Comparison of ENCODE assay signal across 8 cellular contexts in the genomic region with DNA sequence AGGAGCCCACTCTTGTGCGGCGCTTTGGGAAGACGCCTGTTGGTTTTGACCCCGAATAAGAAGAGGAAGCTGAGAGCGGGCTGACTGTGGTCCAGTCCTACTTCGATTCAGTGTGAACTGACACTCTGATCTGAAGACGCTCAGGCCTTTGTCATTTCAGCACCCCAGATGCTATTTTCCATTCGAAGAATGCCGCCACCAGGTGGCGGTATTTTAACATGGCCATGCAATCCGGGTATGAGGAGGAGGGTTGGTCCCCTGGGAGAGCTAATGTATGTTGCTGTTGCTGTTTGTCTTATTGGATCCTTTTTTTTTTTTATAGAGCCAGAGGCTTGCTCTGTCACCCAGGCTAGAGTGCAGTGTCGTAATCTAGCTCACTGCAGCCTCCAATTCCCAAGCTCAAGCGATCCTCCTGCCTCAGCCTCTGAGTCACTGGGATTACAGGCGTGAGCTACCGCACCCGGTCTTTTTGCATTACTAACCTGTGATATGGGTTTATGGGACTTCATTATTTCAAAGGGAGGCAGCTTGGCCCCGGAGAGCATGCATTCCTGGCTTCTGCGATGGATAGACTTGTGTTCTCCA. TPM values are rescaled to one million over a fixed set of nuclear protein-coding genes. Genes with fewer than 3 reads are reported as not detected.
DNase-seq lines count a peak whose midpoint lies in the region; ATAC-seq and TF ChIP-seq lines count a peak whose summit lies in the region.

No MANE protein-coding gene starts in this region.

- peak; percentile 71 for TF ChIP-seq RAD21 in IMR-90 (IDR thresholded peaks at IDR 0.05; ENCODE audit: low read length)

- peaks cover 4% of the 10 kb centered on the region; the same call in 1 of the 2 replicates for H3K9me1 ChIP-seq in IMR-90 (ENCODE audit: insufficient read depth, low read length)

- CTCF ChIA-PET in CD4-positive, alpha-beta memory T cell (lab: Charles Lee; ENCODE audit: partially characterized antibody) = interaction anchor here (0.6 to 6.5 kb wide), 25 partner anchors 8 to 469 kb away, joined by 3 to 66 read pairs (median 5); a partner anchor contains a TSS
- CTCF ChIA-PET in IMR-90 (lab: Yijun Ruan, JAX) = interaction anchor here (0.6 to 1.9 kb wide), 13 partner anchors 11 to 451 kb away, joined by 3 to 6 read pairs (median 3); a partner anchor contains a TSS
- CTCF ChIA-PET in OCI-LY7 (lab: Charles Lee; ENCODE audit: unreplicated experiment) = interaction anchor here (0.6 to 2.0 kb wide), 6 partner anchors 24 to 362 kb away, joined by 3 to 15 read pairs (median 4); a partner anchor contains a TSS

- no peak overlapping the region for H3K18ac ChIP-seq in IMR-90 (ENCODE audit: low read depth, low read length)

- dilution Hi-C loops in IMR-90 (cut with HindIII; ENCODE audit: low sequenced_read_pairs, unreplicated experiment) = no loop called here

- H2BK15ac ChIP-seq in IMR-90 (ENCODE audit: low read depth, low read length) = no peak overlapping the region

- H3K79me2 ChIP-seq in OCI-LY7 (ENCODE audit: insufficient read depth, low read depth, low read length) = peaks cover 40% of the 10 kb centered on the region

- H2BK5ac ChIP-seq in IMR-90 (ENCODE audit: low read depth, low read length, poor library complexity, severe bottlenecking) = no peak overlapping the region

- H2BK120ac ChIP-seq in IMR-90 (ENCODE audit: low read depth, low read length) = no peak overlapping the region

- no peaks in the 10 kb centered on the region for H3K9me3 ChIP-seq in CD4-positive, alpha-beta memory T cell (ENCODE audit: control insufficient read depth in 1 of 2, low read length in 2 of 2)
- H3K9me3 ChIP-seq in IMR-90 (ENCODE audit: control insufficient read depth, insufficient read depth, low read length) (no peaks in the 10 kb centered on the region), OCI-LY7 (ENCODE audit: low read length) (no peaks in the 10 kb centered on the region), esophagus (ENCODE audit: control insufficient read depth in 2 of 2, insufficient read depth in 1 of 2, low read depth in 1 of 2, low read length in 1 of 2) (no peaks in the 10 kb centered on the region), muscle layer of duodenum (ENCODE audit: control insufficient read depth in 1 of 2, low read length in 2 of 2) (no peaks in the 10 kb centered on the region)

- TF ChIP-seq POLR2A in IMR-90 (IDR thresholded peaks at IDR 0.05; ENCODE audit: low read depth, low read length) = peak; percentile 5; the same call in 1 of the 2 replicates

- no peak overlapping the region for H2AK5ac ChIP-seq in IMR-90 (ENCODE audit: low read depth, low read length)

- H3K9me2 ChIP-seq in OCI-LY7 (ENCODE audit: insufficient read depth, low read length) = no peaks in the 10 kb centered on the region

- no peak overlapping the region for H4K5ac ChIP-seq in IMR-90 (ENCODE audit: low read depth, low read length)

- WGBS in IMR-90 (ENCODE audit: extremely low coverage in 2 of 2, insufficient read length in 1 of 2), 2 experiments = 14% methylated on average over 9 of the region's 18 CpGs; no CpG with 5 or more reads in 1 of the 2 experiments
- 27% methylated on average over 18 of the region's 18 CpGs for WGBS in esophagus, 2 donors

- no peak overlapping the region for H4K91ac ChIP-seq in IMR-90 (ENCODE audit: insufficient read depth, low read depth, low read length)

- POLR2A ChIA-PET in CD4-positive, alpha-beta memory T cell (lab: Charles Lee; ENCODE audit: partially characterized antibody) = interaction anchor here (1.0 to 3.4 kb wide), 24 partner anchors 8 to 1520 kb away, joined by 3 to 53 read pairs (median 6); a partner anchor contains a TSS
- POLR2A ChIA-PET in IMR-90 (lab: Charles Lee; ENCODE audit: unreplicated experiment) (interaction anchor here (0.5 kb wide), 2 partner anchors 309 to 323 kb away, joined by 3 to 4 read pairs; no protein-coding TSS in a partner anchor), OCI-LY7 (lab: Charles Lee) (interaction anchor here (0.5 to 2.8 kb wide), 10 partner anchors 9 to 339 kb away, joined by 3 to 12 read pairs (median 4); a partner anchor contains a TSS)

- H3K4me3 ChIP-seq in CD4-positive, alpha-beta memory T cell (ENCODE audit: low read length in 2 of 2) = peak overlapping the region; percentile 19 to 71
- H3K4me3 ChIP-seq in IMR-90 (ENCODE audit: insufficient read depth, low read depth, low read length) (peak overlapping the region; percentile 44), OCI-LY7 (ENCODE audit: low read depth, low read length, poor library complexity, severe bottlenecking) (peak overlapping the region; percentile 94), esophagus (ENCODE audit: low read depth in 1 of 2, low read length in 2 of 2) (peak overlapping the region; percentile 48 to 51), muscle layer of duodenum (ENCODE audit: low read depth in 1 of 2, low read length in 2 of 2) (peak overlapping the region; percentile 85 to 95)

- H3K4me1 ChIP-seq in CD4-positive, alpha-beta memory T cell (ENCODE audit: insufficient read depth, low read length) = peaks cover 16% of the 10 kb centered on the region
- H3K4me1 ChIP-seq in IMR-90 (ENCODE audit: control insufficient read depth, insufficient read depth, low read length) = no peaks in the 10 kb centered on the region
- H3K4me1 ChIP-seq in OCI-LY7 (ENCODE audit: insufficient read depth, low read length, poor library complexity, severe bottlenecking) = peaks cover 18% of the 10 kb centered on the region
- peaks cover 0 to 5% of the 10 kb centered on the region in 2 donors for H3K4me1 ChIP-seq in esophagus (ENCODE audit: control insufficient read depth in 2 of 2, insufficient read depth in 2 of 2, low read length in 1 of 2)
- peaks cover 0 to 29% of the 10 kb centered on the region in 2 donors for H3K4me1 ChIP-seq in muscle layer of duodenum (ENCODE audit: control insufficient read depth in 1 of 2, insufficient read depth in 2 of 2, low read length in 2 of 2)

- 0 out of 2 replicates have a peak overlapping the region, but pooled peaks have one; percentile 4 for H3K14ac ChIP-seq in IMR-90 (replicated peaks; ENCODE audit: low read depth, low read length)

- in situ Hi-C loops in IMR-90 (cut with MboI; ENCODE audit: low sequenced_read_pairs) = loop anchor here (5.0 kb wide), 1 partner anchor 308 kb away; no protein-coding TSS in a partner anchor

- no peak overlapping the region for H3K9ac ChIP-seq in IMR-90 (ENCODE audit: low read depth, low read length)

- H3K4me3 Mint-ChIP-seq in CD4-positive, alpha-beta memory T cell = peak overlapping the region; percentile 86 to 94 (median 92)

- H4K20me1 ChIP-seq in IMR-90 (ENCODE audit: insufficient read depth, low read length) = no peaks in the 10 kb centered on the region
- 0 out of 2 replicates have a peak, but pooled peaks cover 5% of the 10 kb centered on the region for H4K20me1 ChIP-seq in OCI-LY7 (ENCODE audit: insufficient read depth, low read length)

- H3K79me1 ChIP-seq in IMR-90 (ENCODE audit: low read depth in 1 of 2, low read length in 2 of 2) = peaks cover 8 to 32% of the 10 kb centered on the region in 2 experiments; a peak in 3 of 4 replicates

- no peak overlapping the region for H2BK20ac ChIP-seq in IMR-90 (ENCODE audit: low read depth, low read length)

- TF ChIP-seq CTCF in IMR-90 (conservative IDR thresholded peaks at IDR 0.05; ENCODE audit: low read depth, low read length) = peak; percentile 88
- peak; percentile 93 for TF ChIP-seq CTCF in OCI-LY7 (conservative IDR thresholded peaks at IDR 0.05; ENCODE audit: low read length)

- H3K36me3 Mint-ChIP-seq in CD4-positive, alpha-beta memory T cell = peaks cover 6 to 9% of the 10 kb centered on the region in 2 donors

- no peaks in the 10 kb centered on the region for H3K27me3 ChIP-seq in CD4-positive, alpha-beta memory T cell (ENCODE audit: insufficient read depth, low read length)
- H3K27me3 ChIP-seq in IMR-90 (ENCODE audit: control insufficient read depth, insufficient read depth, low read length) (no peaks in the 10 kb centered on the region), esophagus (ENCODE audit: control insufficient read depth in 1 of 2, insufficient read depth in 2 of 2, low read length in 2 of 2) (no peaks in the 10 kb centered on the region), muscle layer of duodenum (ENCODE audit: low read depth, low read length) (no peaks in the 10 kb centered on the region)

- H2AK9ac ChIP-seq in IMR-90 (replicated peaks; ENCODE audit: low read depth, low read length, poor library complexity) = peak overlapping the region; percentile 60

- intact Hi-C loops in CD4-positive, alpha-beta memory T cell (cut with micrococcal nuclease) = loop anchor here (1.0 to 10.0 kb wide), 3 partner anchors 58 to 309 kb away; no protein-coding TSS in a partner anchor
- intact Hi-C loops in IMR-90 (cut with micrococcal nuclease) (loop anchor here (1.0 kb wide), 2 partner anchors 214 to 309 kb away; no protein-coding TSS in a partner anchor), OCI-LY7 (cut with micrococcal nuclease; ENCODE audit: unreplicated experiment) (loop anchor here (1.0 to 5.0 kb wide), 4 partner anchors 92 to 323 kb away; no protein-coding TSS in a partner anchor)

- H3K4me1 Mint-ChIP-seq in CD4-positive, alpha-beta memory T cell = peaks cover 8 to 41% (median 24%) of the 10 kb centered on the region in 4 donors

- H3K27ac Mint-ChIP-seq in CD4-positive, alpha-beta memory T cell = peak overlapping the region; percentile 88 to 98 (median 97)

- BruUV-seq in IMR-90 (replicated peaks; lab: Mats Ljungman, UMichigan) (no TSS peak), OCI-LY7 (replicated peaks; lab: Mats Ljungman, UMichigan) (TSS peak; percentile 96)

- H3K23ac ChIP-seq in IMR-90 (ENCODE audit: low read depth, low read length) = no peak overlapping the region

- peak overlapping the region; percentile 84 for H3K4me2 ChIP-seq in IMR-90 (ENCODE audit: low read depth, low read length)
- peak overlapping the region; percentile 84 for H3K4me2 ChIP-seq in OCI-LY7 (ENCODE audit: low read length)

- peak overlapping the region; percentile 96 for H2AFZ ChIP-seq in IMR-90 (replicated peaks; ENCODE audit: low read length, poor library complexity)
- H2AFZ ChIP-seq in OCI-LY7 (ENCODE audit: low read length) = peak overlapping the region; percentile 45; the same call in 1 of the 2 replicates

- H3K36me3 ChIP-seq in CD4-positive, alpha-beta memory T cell (ENCODE audit: insufficient read depth, low read length) = peaks cover 9% of the 10 kb centered on the region
- H3K36me3 ChIP-seq in IMR-90 (ENCODE audit: control insufficient read depth, insufficient read depth, low read length) (peaks cover 12% of the 10 kb centered on the region; the same call in 1 of the 2 replicates), OCI-LY7 (ENCODE audit: insufficient read depth, low read length) (peaks cover 23% of the 10 kb centered on the region), esophagus (ENCODE audit: control insufficient read depth in 2 of 2, insufficient read depth in 2 of 2, low read length in 1 of 2) (peaks cover 0 to 10% of the 10 kb centered on the region in 2 donors), muscle layer of duodenum (ENCODE audit: control insufficient read depth in 1 of 2, insufficient read depth in 2 of 2, low read length in 2 of 2) (peaks cover 10 to 15% of the 10 kb centered on the region in 2 donors)

- H4K8ac ChIP-seq in IMR-90 (ENCODE audit: low read depth in 2 of 2, low read length in 2 of 2) = no peak overlapping the region

- H3K56ac ChIP-seq in IMR-90 (ENCODE audit: extremely low read depth, insufficient read depth, low read length) = no peak overlapping the region

- DNase-seq in CD4-positive, alpha-beta memory T cell = peak; percentile 81 to 88 (median 82)
- DNase-seq in IMR-90 (peak; percentile 89), OCI-LY7 (ENCODE audit: low spot score) (peak; percentile 94), activated T-cell treated with anti-CD3 and anti-CD28 coated beads for 4 hours (peak; percentile 84)
- peak; percentile 73 for DNase-seq in stimulated activated CD8-positive, alpha-beta memory T cell treated with anti-CD3 and anti-CD28 coated beads, Interleukin-7, amount 100 ng/mL, for 24 hours (ENCODE audit: low read depth)

- no peaks in the 10 kb centered on the region for H3K27me3 Mint-ChIP-seq in CD4-positive, alpha-beta memory T cell

- ATAC-seq in GM21381 (IDR thresholded peaks at IDR 0.05; ENCODE audit: unreplicated experiment) (peak; percentile 27), IMR-90 (ENCODE audit: low read depth) (peak; percentile 56)

- H3K4ac ChIP-seq in IMR-90 (ENCODE audit: low read depth, low read length) = no peak overlapping the region

- no peaks in the 10 kb centered on the region for H3K9me3 Mint-ChIP-seq in CD4-positive, alpha-beta memory T cell

- peak overlapping the region; percentile 92 for H3K27ac ChIP-seq in CD4-positive, alpha-beta memory T cell (ENCODE audit: low read depth, low read length)
- H3K27ac ChIP-seq in IMR-90 (ENCODE audit: insufficient read depth, low read length) (no peak overlapping the region), OCI-LY7 (ENCODE audit: low read depth, low read length, poor library complexity, severe bottlenecking) (peak overlapping the region; percentile 69), esophagus (ENCODE audit: low read depth in 2 of 2, low read length in 1 of 2) (peak overlapping the region; percentile 89 to 93), muscle layer of duodenum (ENCODE audit: low read length) (peak overlapping the region; percentile 66)

RNA-seq across cellular contexts. Expression of a gene that starts 0.8 kb away (rescaled TPM):
- total RNA-seq in CD4-positive, alpha-beta memory T cell = 10 to 100 TPM; 71.6 to 71.9 TPM
- 10 to 100 TPM; 11.6 to 15.4 TPM for polyA plus RNA-seq in CD4-positive, alpha-beta memory T cell
- 37.6 and 43.0 TPM in 2 replicates for total RNA-seq in IMR-90 (2012; rRNA removed)
- 52.3 and 65.3 TPM in 2 replicates for polyA plus RNA-seq in IMR-90 (2012; rRNA removed)
- polyA plus RNA-seq in IMR-90 (2012; cell fraction: cytosol; rRNA removed) = 34.9 and 59.4 TPM in 2 replicates
- polyA plus RNA-seq in IMR-90 (2012; cell fraction: nucleus; rRNA removed; ENCODE audit: low replicate concordance) = 92.3 and 186 TPM in 2 replicates
- 86.0 and 89.0 TPM in 2 replicates for total RNA-seq in OCI-LY7 (2014; rRNA removed; shearing (Covaris generic))
- 97.6 and 116 TPM in 2 replicates for total RNA-seq in OCI-LY7 (2022)
- 10 to 100 TPM; 42.1 to 53.4 TPM for polyA plus RNA-seq in esophagus

RNA-seq across cellular contexts. Expression of a gene that starts 18.3 kb away (rescaled TPM):
- not detected for total RNA-seq in CD4-positive, alpha-beta memory T cell
- polyA plus RNA-seq in CD4-positive, alpha-beta memory T cell = not detected
- 0.36 and 0.56 TPM in 2 replicates for total RNA-seq in IMR-90 (2012; rRNA removed)
- 7.4 and 12.8 TPM in 2 replicates for polyA plus RNA-seq in IMR-90 (2012; rRNA removed)
- polyA plus RNA-seq in IMR-90 (2012; cell fraction: cytosol; rRNA removed) = 8.1 and 17.5 TPM in 2 replicates
- 3.9 and 11.2 TPM in 2 replicates for polyA plus RNA-seq in IMR-90 (2012; cell fraction: nucleus; rRNA removed; ENCODE audit: low replicate concordance)
- total RNA-seq in OCI-LY7 (2014; rRNA removed; shearing (Covaris generic)) = 0.13 TPM in 1 of 2 replicates, not detected in the other
- 0.98 and 1.0 TPM in 2 replicates for total RNA-seq in OCI-LY7 (2022)
- 1 to 10 TPM; 1.4 to 3.0 TPM for polyA plus RNA-seq in esophagus

RNA-seq across cellular contexts. Expression of a gene that starts 24.1 kb away (rescaled TPM):
- total RNA-seq in CD4-positive, alpha-beta memory T cell = 10 to 100 TPM; 16.3 to 18.9 TPM
- polyA plus RNA-seq in CD4-positive, alpha-beta memory T cell = 10 to 100 TPM in 1 of 2 donors, 1 to 10 TPM in 1; 9.0 to 22.1 TPM
- total RNA-seq in IMR-90 (2012; rRNA removed) (12.5 TPM in 2 replicates), OCI-LY7 (2022) (6.2 and 8.2 TPM in 2 replicates)
- polyA plus RNA-seq in IMR-90 (2012; rRNA removed) (29.2 and 34.9 TPM in 2 replicates), esophagus (10 to 100 TPM in 1 of 2 donors, 1 to 10 TPM in 1; 5.6 to 11.3 TPM)
- 25.5 and 35.6 TPM in 2 replicates for polyA plus RNA-seq in IMR-90 (2012; cell fraction: cytosol; rRNA removed)
- polyA plus RNA-seq in IMR-90 (2012; cell fraction: nucleus; rRNA removed; ENCODE audit: low replicate concordance) = 14.1 and 27.5 TPM in 2 replicates
- total RNA-seq in OCI-LY7 (2014; rRNA removed; shearing (Covaris generic)) = 4.9 and 21.6 TPM in 2 replicates

RNA-seq across cellular contexts. Expression of a gene that starts 29.6 kb away (rescaled TPM):
- total RNA-seq in CD4-positive, alpha-beta memory T cell = under 1 TPM; 0.93 to 1.00 TPM
- polyA plus RNA-seq in CD4-positive, alpha-beta memory T cell = not detected
- not detected in 2 replicates for total RNA-seq in IMR-90 (2012; rRNA removed)
- polyA plus RNA-seq in IMR-90 (2012; rRNA removed) = 0.94 and 2.2 TPM in 2 replicates
- polyA plus RNA-seq in IMR-90 (2012; cell fraction: cytosol; rRNA removed) = 3.5 and 4.4 TPM in 2 replicates
- 1.9 and 3.1 TPM in 2 replicates for polyA plus RNA-seq in IMR-90 (2012; cell fraction: nucleus; rRNA removed; ENCODE audit: low replicate concordance)
- total RNA-seq in OCI-LY7 (2014; rRNA removed; shearing (Covaris generic)) = 0.13 TPM in 1 of 2 replicates, not detected in the other
- total RNA-seq in OCI-LY7 (2022) = 0.61 and 0.74 TPM in 2 replicates
- polyA plus RNA-seq in esophagus = under 1 TPM in 1 of 2 donors, not detected in 1; 0.08 TPM

RNA-seq across cellular contexts. Expression of a gene that starts 40.6 kb away (rescaled TPM):
- 10 to 100 TPM; 59.7 to 62.5 TPM for total RNA-seq in CD4-positive, alpha-beta memory T cell
- polyA plus RNA-seq in CD4-positive, alpha-beta memory T cell = 1 to 10 TPM in 1 of 2 donors, under 1 TPM in 1; 0.57 to 2.5 TPM
- total RNA-seq in IMR-90 (2012; rRNA removed) (3.9 and 4.1 TPM in 2 replicates), OCI-LY7 (2022) (44.5 and 48.1 TPM in 2 replicates)
- polyA plus RNA-seq in IMR-90 (2012; rRNA removed) (15.6 TPM in 2 replicates), esophagus (10 to 100 TPM; 12.8 to 35.1 TPM)
- polyA plus RNA-seq in IMR-90 (2012; cell fraction: cytosol; rRNA removed) = 4.4 and 11.5 TPM in 2 replicates
- 49.0 and 68.0 TPM in 2 replicates for polyA plus RNA-seq in IMR-90 (2012; cell fraction: nucleus; rRNA removed; ENCODE audit: low replicate concordance)
- total RNA-seq in OCI-LY7 (2014; rRNA removed; shearing (Covaris generic)) = 19.4 and 23.2 TPM in 2 replicates

Comparison
In these comparisons a context has a peak if more than half of its experiments do, and no peak if none do; other contexts are left out.
1. H3K4me3 ChIP-seq: peak in every context shown above with its lines; median percentile 94 in OCI-LY7; 90 in muscle layer of duodenum; 50 in esophagus; 45 in CD4-positive, alpha-beta memory T cell; 44 in IMR-90.